8 cellular contexts compared by ENCODE assay signal in genomic region chr22:42649261-42650056, GRCh38. TPM values are rescaled to one million over a fixed set of nuclear protein-coding genes. Genes with fewer than 3 reads are reported as not detected.
DNase-seq lines count a peak whose midpoint lies in the region; ATAC-seq, FAIRE-seq and TF ChIP-seq lines count a peak whose summit lies in the region.

CYB5R3 (minus strand) TSS chr22:42649392; CDS start chr22:42649315, 77 bp downstream.

- H3K27ac ChIP-seq in SJCRH30 (peak within 1 kb of the TSS; percentile 87), stomach (peak within 1 kb of the TSS; percentile 93 to 98 (median 96))

- peaks cover 27% of the 10 kb centered on the region for H3K4me1 Mint-ChIP-seq in neural crest cell

- H3K9me3 Mint-ChIP-seq in neural crest cell = no peaks in the 10 kb centered on the region

- TF ChIP-seq CTCF in D721Med (IDR thresholded peaks at IDR 0.05; ENCODE audit: insufficient read depth, missing control alignments) (no peak), foreskin fibroblast (IDR thresholded peaks at IDR 0.05; ENCODE audit: low read depth, low read length) (no peak), neural crest cell (conservative IDR thresholded peaks at IDR 0.05) (no peak), stomach (IDR thresholded peaks at IDR 0.05) (no peak)

- intact Hi-C loops in stomach (cut with DNase I; ENCODE audit: low total_unique reads) = no loop called here

- 11 to 29% (median 23%) methylated on average over 24 to 79 of the region's 79 CpGs for WGBS in stomach, 5 donors

- no peak for TF ChIP-seq EP300 in stomach (IDR thresholded peaks at IDR 0.05)

- H3K36me3 Mint-ChIP-seq in neural crest cell (ENCODE audit: low read depth) = peaks cover 2% of the 10 kb centered on the region

- peaks cover 25% of the 10 kb centered on the region for H3K4me1 ChIP-seq in SJCRH30
- peaks cover 45 to 56% (median 50%) of the 10 kb centered on the region in 4 donors for H3K4me1 ChIP-seq in stomach

- H3K36me3 ChIP-seq in SJCRH30 = no peaks in the 10 kb centered on the region
- H3K36me3 ChIP-seq in stomach = no peaks in the 10 kb centered on the region

- H3K27me3 Mint-ChIP-seq in neural crest cell (ENCODE audit: low read depth) = no peaks in the 10 kb centered on the region

- peak within 1 kb of the TSS; percentile 99 for H3K4me3 Mint-ChIP-seq in neural crest cell

- TF ChIP-seq POLR2A in stomach (IDR thresholded peaks at IDR 0.05) = peak in 1 of 4 donors; percentile 14

- H3K27ac Mint-ChIP-seq in neural crest cell (ENCODE audit: unreplicated experiment) = peak within 1 kb of the TSS; percentile 99

- ATAC-seq in GM21515 (IDR thresholded peaks at IDR 0.05; ENCODE audit: unreplicated experiment) = peak; percentile 59

- peak; percentile 84 for DNase-seq in D721Med (ENCODE audit: insufficient read length, low spot score)
- DNase-seq in Jurkat, Clone E6-1 (ENCODE audit: low read depth, low spot score) = peak; percentile 53
- DNase-seq in SJCRH30 = peak; percentile 93
- DNase-seq in activated gamma-delta T cell treated with Interleukin-2 at 50 U/mL for 16 hours = peak; percentile 62
- DNase-seq in foreskin fibroblast = peak; percentile 80 to 93
- DNase-seq in neural crest cell (ENCODE audit: low read depth, low spot score) = peak; percentile 71
- DNase-seq in stomach = peak; percentile 86

- FAIRE-seq in D721Med (lab: Jason Lieb, UNC) = no peak

- H3K9me3 ChIP-seq in SJCRH30 (replicated peaks) = no peaks in the 10 kb centered on the region
- H3K9me3 ChIP-seq in stomach = no peaks in the 10 kb centered on the region

- H3K27me3 ChIP-seq in SJCRH30 (no peaks in the 10 kb centered on the region), stomach (no peaks in the 10 kb centered on the region)

- H3K4me3 ChIP-seq in Jurkat, Clone E6-1 (ENCODE audit: low read length) = peak within 1 kb of the TSS; percentile 75
- H3K4me3 ChIP-seq in SJCRH30 (peak within 1 kb of the TSS; percentile 86), foreskin fibroblast (ENCODE audit: low read depth in 1 of 2, low read length in 2 of 2) (peak within 1 kb of the TSS; percentile 65 to 77), stomach (peak within 1 kb of the TSS; percentile 80 to 97 (median 92))

RNA-seq across cellular contexts. Expression of gene CYB5R3, which starts in this region (rescaled TPM):
- polyA plus RNA-seq in Jurkat, Clone E6-1 (2012; ENCODE audit: insufficient read depth, insufficient read length) = 119 TPM
- 71.1 and 73.9 TPM in 2 replicates for total RNA-seq in SJCRH30 (2014; rRNA removed; shearing (Covaris generic))
- total RNA-seq in neural crest cell = 105 and 106 TPM in 2 replicates
- 100 to 1,000 TPM in 2 of 5 donors, 10 to 100 TPM in 3; 33.6 to 156 (median 44.6) TPM for total RNA-seq in stomach
- polyA plus RNA-seq in stomach = 100 to 1,000 TPM in 1 of 3 donors, 10 to 100 TPM in 2; 75.6 to 116 (median 88.5) TPM

Comparison
In these comparisons a context has a peak if more than half of its experiments do, and no peak if none do; other contexts are left out.
1. Peak in every context shown above with its lines: DNase-seq, ATAC-seq, H3K4me3 ChIP-seq and H3K27ac ChIP-seq.